Comparison of ENCODE assay signal across 15 cellular contexts in the genomic region with DNA sequence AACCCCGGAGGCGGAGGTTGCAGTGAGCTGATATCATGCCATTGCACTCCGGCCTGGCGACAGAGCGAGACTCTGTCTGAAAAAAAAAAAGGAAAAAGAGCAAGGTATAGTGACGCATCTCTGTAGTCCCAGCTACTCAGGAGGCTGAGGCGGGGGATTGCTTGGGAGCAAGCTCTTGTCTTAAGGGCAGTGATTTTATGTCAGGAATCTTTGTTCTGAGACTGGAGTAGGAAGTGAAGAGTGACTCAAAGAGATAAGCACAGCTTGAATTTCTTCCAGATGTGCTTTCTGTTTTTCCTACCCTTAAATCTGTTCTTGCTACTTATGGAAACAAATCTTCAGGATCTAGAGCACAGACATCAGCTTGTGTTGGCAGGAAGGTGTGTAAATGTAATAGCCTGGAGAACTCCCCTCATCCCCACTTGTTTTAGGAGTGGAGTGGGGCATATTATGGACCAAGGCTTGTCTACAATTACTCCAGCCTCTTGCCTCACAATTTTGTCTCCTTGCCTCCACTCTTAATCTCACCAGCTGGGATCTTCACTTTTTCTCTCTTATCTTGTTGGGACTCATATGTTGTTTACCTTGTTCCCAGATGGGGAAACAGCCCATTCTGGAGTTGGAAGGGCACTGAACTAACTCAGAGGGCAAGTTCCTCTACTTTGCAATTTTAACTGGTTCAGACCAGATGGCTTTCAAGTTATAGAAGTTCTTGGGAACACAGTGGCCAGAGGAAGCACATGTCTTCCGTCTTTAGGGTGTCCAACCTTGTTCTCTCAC. TPM values are rescaled to one million over a fixed set of nuclear protein-coding genes. Genes with fewer than 3 reads are reported as not detected.
DNase-seq lines count a peak whose midpoint lies in the region; ATAC-seq, FAIRE-seq and TF ChIP-seq lines count a peak whose summit lies in the region.
"Had no signal": no experiment of that assay in that cellular context is flagged by ENCODE, and none has a peak within 500 bp of the region (broad histone marks: within the 10 kb centered on the region; RNA-seq: fewer than 3 reads in every experiment).

No MANE protein-coding gene starts in this region.

- H3K27ac ChIP-seq in adrenal gland (peak overlapping the region in 3 of 5 donors; percentile 21 to 31 (median 30)), right lobe of liver (peak overlapping the region in 1 of 3 donors; percentile 57)
- H3K27ac ChIP-seq: C4-2B, KMS-11, SJSA1 had no signal

- intact Hi-C loops in adrenal gland (cut with DNase I) (no loop called here), right lobe of liver (cut with DNase I) (no loop called here)

- no peak for TF ChIP-seq CTCF in AG09309 (IDR thresholded peaks at IDR 0.05; ENCODE audit: control insufficient read depth, insufficient read depth, low read depth, low read length, missing control alignments)
- TF ChIP-seq CTCF in adrenal gland (IDR thresholded peaks at IDR 0.05): no peak
- no peak for TF ChIP-seq CTCF in right lobe of liver (IDR thresholded peaks at IDR 0.05)

- no peak for FAIRE-seq in GM12892 (lab: Jason Lieb, UNC)
- FAIRE-seq: GM18507 had no signal

- H3K27me3 ChIP-seq in adrenal gland (no peaks in the 10 kb centered on the region), right lobe of liver (no peaks in the 10 kb centered on the region)
- H3K27me3 ChIP-seq: SJSA1 had no signal

- DNase-seq in AG09309 (ENCODE audit: low read depth) (peak; percentile 24), EH (ENCODE audit: low read depth) (peak; percentile 40), adrenal gland (no peak), right lobe of liver (peak in 1 of 3 donors; percentile 25), GM12892 (ENCODE audit: insufficient read length) (no peak), NCI-H345 treated with DMSO at 0.1 percent for 48 hours (lab: John Stamatoyannopoulos, UW; ENCODE audit: unreplicated experiment) (no peak), AML-193 (lab: John Stamatoyannopoulos, UW) (no peak), NCI-H82 (lab: John Stamatoyannopoulos, UW) (no peak)
- DNase-seq: effector CD8-positive, alpha-beta T cell; NCI-H2029; stimulated activated CD4-positive, alpha-beta T cell treated with anti-CD3 and anti-CD28 coated beads, Interleukin-4, amount 100 ng/mL, for 24 hours had no signal

- TF ChIP-seq POLR2A in adrenal gland (IDR thresholded peaks at IDR 0.05) (peak in 1 of 2 donors; percentile 14), right lobe of liver (IDR thresholded peaks at IDR 0.05) (no peak), GM12892 (IDR thresholded peaks at IDR 0.05; ENCODE audit: low read depth, low read length) (no peak)

- ATAC-seq in right lobe of liver: peak; percentile 43 to 86 (median 54)

- H3K9me3 ChIP-seq in adrenal gland (replicated peaks in 1 of 3) (no peaks in the 10 kb centered on the region), right lobe of liver (no peaks in the 10 kb centered on the region)
- H3K9me3 ChIP-seq: SJSA1 had no signal

- H3K36me3 ChIP-seq in adrenal gland (replicated peaks in 1 of 2) (peaks cover 0 to 96% of the 10 kb centered on the region in 2 donors), right lobe of liver (peaks cover 0 to 84% (median 34%) of the 10 kb centered on the region in 4 donors)

- H3K4me1 ChIP-seq in adrenal gland (replicated peaks in 1 of 2) (peaks cover 23 to 62% of the 10 kb centered on the region in 2 donors), right lobe of liver (peaks cover 0 to 60% (median 18%) of the 10 kb centered on the region in 4 donors)
- H3K4me1 ChIP-seq: SJSA1 had no signal

- H3K4me3 ChIP-seq in AG09309 (ENCODE audit: control insufficient read depth, low read depth, low read length): no peak overlapping the region
- H3K4me3 ChIP-seq in adrenal gland: no peak overlapping the region
- H3K4me3 ChIP-seq in right lobe of liver: no peak overlapping the region
- H3K4me3 ChIP-seq: SJSA1 had no signal

- WGBS in adrenal gland, 4 donors: 51 to 63% (median 55%) methylated on average over 8 of the region's 8 CpGs
- 82% methylated on average over 8 of the region's 8 CpGs for WGBS in right lobe of liver (ENCODE audit: insufficient coverage, low coverage, low lambda C conversion rate, missing lambda C conversion rate)

RNA-seq across cellular contexts. Expression of a gene that starts 7.5 kb away (rescaled TPM):
- total RNA-seq in adrenal gland (100 to 1,000 TPM; 122 to 361 (median 166) TPM), right lobe of liver (100 to 1,000 TPM; 197 to 282 (median 215) TPM)
- polyA plus RNA-seq in adrenal gland: 100 to 1,000 TPM in 1 of 3 donors, 10 to 100 TPM in 2; 25.1 to 337 (median 26.1) TPM
- 122 TPM for polyA plus RNA-seq in GM12892 (2012; ENCODE audit: missing spikeins)

RNA-seq across cellular contexts. Expression of a gene that starts 10.0 kb away (rescaled TPM):
- total RNA-seq in adrenal gland (10 to 100 TPM in 7 of 8 donors, 1 to 10 TPM in 1; 9.8 to 34.7 (median 15.7) TPM), right lobe of liver (10 to 100 TPM in 3 of 6 experiments, 1 to 10 TPM in 3; 6.4 to 33.3 (median 10.5) TPM)
- polyA plus RNA-seq in adrenal gland: 10 to 100 TPM; 18.3 to 25.2 (median 18.3) TPM
- polyA plus RNA-seq in GM12892 (2012; ENCODE audit: missing spikeins): 22.4 TPM

RNA-seq across cellular contexts. Expression of a gene that starts 41.6 kb away (rescaled TPM):
- total RNA-seq in adrenal gland: 100 to 1,000 TPM in 4 of 8 donors, 10 to 100 TPM in 4; 50.0 to 171 (median 93.3) TPM
- polyA plus RNA-seq in adrenal gland: 10 to 100 TPM; 36.2 to 54.0 (median 37.3) TPM
- 100 to 1,000 TPM in 1 of 6 experiments, 10 to 100 TPM in 5; 19.3 to 137 (median 22.2) TPM for total RNA-seq in right lobe of liver
- polyA plus RNA-seq in GM12892 (2012; ENCODE audit: missing spikeins): 42.5 TPM

RNA-seq across cellular contexts. Expression of a gene that starts 41.7 kb away (rescaled TPM):
- total RNA-seq in adrenal gland (10 to 100 TPM; 10.6 to 27.8 (median 20.5) TPM), right lobe of liver (10 to 100 TPM; 10.9 to 15.6 (median 13.9) TPM)
- 10 to 100 TPM in 1 of 3 donors, 1 to 10 TPM in 2; 4.2 to 35.6 (median 4.6) TPM for polyA plus RNA-seq in adrenal gland
- 36.1 TPM for polyA plus RNA-seq in GM12892 (2012; ENCODE audit: missing spikeins)

RNA-seq across cellular contexts. Expression of a gene that starts 58.4 kb away (rescaled TPM):
- total RNA-seq in adrenal gland (10 to 100 TPM; 12.9 to 21.9 (median 20.0) TPM), right lobe of liver (1 to 10 TPM; 3.2 to 7.5 (median 5.3) TPM)
- 10 to 100 TPM; 14.5 to 42.9 (median 38.3) TPM for polyA plus RNA-seq in adrenal gland
- polyA plus RNA-seq in GM12892 (2012; ENCODE audit: missing spikeins): 1.3 TPM

Comparison
In these comparisons a context has a peak if more than half of its experiments do, and no peak if none do; other contexts are left out.
1. DNase-seq: peak in AG09309 (single experiment) and EH (single experiment); none in adrenal gland (0 of 7), GM12892 (single experiment), NCI-H345 treated with DMSO at 0.1 percent for 48 hours (single experiment), AML-193 (0 of 2) and NCI-H82 (single experiment).